In genomic region chr14:99780690-99781089, GRCh38 we compare ENCODE assay signal across 14 cellular contexts.
DNase-seq lines count a peak whose midpoint lies in the region; ATAC-seq lines count a peak whose summit lies in the region.
"Had no signal": no experiment of that assay in that cellular context is flagged by ENCODE, and none has a peak within 500 bp of the region (broad histone marks: within the 10 kb centered on the region; RNA-seq: fewer than 3 reads in every experiment).

No MANE protein-coding gene starts in this region.

- DNase-seq in NCI-H345 (lab: John Stamatoyannopoulos, UW) (peak; percentile 58), NCI-H345 treated with DMSO at 0.1 percent for 48 hours (lab: John Stamatoyannopoulos, UW; ENCODE audit: unreplicated experiment) (no peak), NCI-H748 (lab: John Stamatoyannopoulos, UW; ENCODE audit: unreplicated experiment) (peak; percentile 87), islet precursor cell (peak; percentile 1), NCI-H1092 (lab: John Stamatoyannopoulos, UW) (no peak), germinal center (ENCODE audit: low spot score) (no peak)
- DNase-seq: AML-193; Caco-2; GF-D8; Kasumi-1; NCI-H146; NK-92 treated with Interleukin-12 subunit alpha and Interleukin-12 subunit beta, amount 100 ng/mL, for 24 hours; SW 1271 had no signal

- no peak for ATAC-seq in HG03565 (IDR thresholded peaks at IDR 0.05; ENCODE audit: unreplicated experiment)

Comparison
In these comparisons a context has a peak if more than half of its experiments do, and no peak if none do; other contexts are left out.
1. DNase-seq: peak in NCI-H345 (single experiment), NCI-H748 (single experiment) and islet precursor cell (single experiment); none in NCI-H345 treated with DMSO at 0.1 percent for 48 hours (single experiment), NCI-H1092 (single experiment) and germinal center (single experiment).